14 cellular contexts compared by ENCODE assay signal in genomic region chr3:75604286-75604934, GRCh38. TPM values are rescaled to one million over a fixed set of nuclear protein-coding genes. Genes with fewer than 3 reads are reported as not detected.
DNase-seq lines count a peak whose midpoint lies in the region; FAIRE-seq and TF ChIP-seq lines count a peak whose summit lies in the region.
"Not testable (repeated sequence)": the region's sequence is repeated elsewhere in the genome, so short reads cannot be mapped to it uniquely, and the experiment has no call there.
"Had no signal": no experiment of that assay in that cellular context is flagged by ENCODE, and none has a peak within 500 bp of the region (broad histone marks: within the 10 kb centered on the region; RNA-seq: fewer than 3 reads in every experiment).

No MANE protein-coding gene starts in this region.

- TF ChIP-seq CTCF in 22Rv1 (IDR thresholded peaks at IDR 0.05): peak; percentile 23
- TF ChIP-seq CTCF in WERI-Rb-1 (IDR thresholded peaks at IDR 0.05; ENCODE audit: low read depth, low read length): 0 out of 2 replicates have a peak, but pooled peaks have one; percentile 17
- TF ChIP-seq CTCF in bronchial epithelial cell (IDR thresholded peaks at IDR 0.05; ENCODE audit: insufficient read depth, low read length, severe bottlenecking): peak; percentile 13
- TF ChIP-seq CTCF in left ventricle myocardium inferior (IDR thresholded peaks at IDR 0.05; ENCODE audit: borderline replicate concordance): peak; percentile 29
- TF ChIP-seq CTCF in osteocyte (IDR thresholded peaks at IDR 0.05): peak; percentile 36

- intact Hi-C loops in left ventricle myocardium inferior (cut with micrococcal nuclease): not testable (repeated sequence)

- H3K9me3 Mint-ChIP-seq in osteocyte (ENCODE audit: unreplicated experiment): not testable (repeated sequence)

- H3K27ac Mint-ChIP-seq in osteocyte (ENCODE audit: unreplicated experiment): not testable (repeated sequence)

- H3K27me3 Mint-ChIP-seq in osteocyte (ENCODE audit: unreplicated experiment): not testable (repeated sequence)

- not testable (repeated sequence) for H3K4me1 ChIP-seq in NT2/D1 (ENCODE audit: insufficient read depth, insufficient read length); left ventricle myocardium inferior

- H3K9ac ChIP-seq in NT2/D1 (ENCODE audit: insufficient read length, low read depth): not testable (repeated sequence)

- not testable (repeated sequence) for H3K4me3 Mint-ChIP-seq in osteocyte (ENCODE audit: unreplicated experiment)

- H3K4me3 ChIP-seq in NT2/D1 (ENCODE audit: insufficient read length, low read depth); WERI-Rb-1 (ENCODE audit: low read depth, low read length); bronchial epithelial cell (ENCODE audit: low read depth, low read length); left ventricle myocardium inferior: not testable (repeated sequence)

- H3K36me3 Mint-ChIP-seq in osteocyte (ENCODE audit: unreplicated experiment): not testable (repeated sequence)

- H3K4me1 Mint-ChIP-seq in osteocyte (ENCODE audit: unreplicated experiment): not testable (repeated sequence)

- not testable (repeated sequence) for FAIRE-seq in bronchial epithelial cell (lab: Jason Lieb, UNC)

- not testable (repeated sequence) for H3K27ac ChIP-seq in 22Rv1; WERI-Rb-1; left ventricle myocardium inferior (replicated peaks)

- H3K27me3 ChIP-seq in NT2/D1 (ENCODE audit: insufficient read depth, insufficient read length); WERI-Rb-1 (ENCODE audit: insufficient read depth, low read depth, severe bottlenecking); bronchial epithelial cell (ENCODE audit: control insufficient read depth, insufficient read depth, low read length): not testable (repeated sequence)
- H3K27me3 ChIP-seq in left ventricle myocardium inferior (ENCODE audit: low read depth): peaks cover 32% of the 10 kb centered on the region

- DNase-seq in ELF-1 (ENCODE audit: low read depth, low spot score): peak; percentile 77
- peak; percentile 42 for DNase-seq in HT1080 (ENCODE audit: low read depth)
- peak; percentile 48 for DNase-seq in NT2/D1 (ENCODE audit: low read depth, low spot score)
- DNase-seq in WERI-Rb-1; left ventricle myocardium inferior; osteocyte (ENCODE audit: extremely low spot score, unreplicated experiment): not testable (repeated sequence)
- DNase-seq in bronchial epithelial cell (ENCODE audit: low read depth): peak; percentile 32

- H3K9me3 ChIP-seq in NT2/D1 (ENCODE audit: insufficient read depth, low read length); WERI-Rb-1 (ENCODE audit: severe bottlenecking); left ventricle myocardium inferior (replicated peaks): not testable (repeated sequence)

- H3K36me3 ChIP-seq in NT2/D1 (ENCODE audit: insufficient read depth, insufficient read length, low read length); WERI-Rb-1; bronchial epithelial cell (ENCODE audit: control insufficient read depth, insufficient read depth, low read length); left ventricle myocardium inferior: not testable (repeated sequence)

RNA-seq across cellular contexts. Expression of gene FRG2C, which starts 59.7 kb away (rescaled TPM):
- total RNA-seq in HT1080 (2014; rRNA removed; shearing (Covaris generic)): not detected in 2 replicates
- not detected in 2 replicates for polyA plus RNA-seq in HT1080 (2015; cell fraction: cytosol; rRNA removed)
- not detected in 2 replicates for polyA plus RNA-seq in HT1080 (2015; cell fraction: nucleus; rRNA removed)
- total RNA-seq in bronchial epithelial cell (not detected in 2 replicates), left ventricle myocardium inferior (not detected), osteocyte (not detected in 2 replicates)
- total RNA-seq: CD8-positive, alpha-beta T cell; dorsolateral prefrontal cortex; fibroblast of lung; liver; SJCRH30; urinary bladder had no signal
- polyA plus RNA-seq: fibroblast of lung, liver, urinary bladder had no signal
